ENCODE assay signal across 13 cellular contexts in the genomic region with DNA sequence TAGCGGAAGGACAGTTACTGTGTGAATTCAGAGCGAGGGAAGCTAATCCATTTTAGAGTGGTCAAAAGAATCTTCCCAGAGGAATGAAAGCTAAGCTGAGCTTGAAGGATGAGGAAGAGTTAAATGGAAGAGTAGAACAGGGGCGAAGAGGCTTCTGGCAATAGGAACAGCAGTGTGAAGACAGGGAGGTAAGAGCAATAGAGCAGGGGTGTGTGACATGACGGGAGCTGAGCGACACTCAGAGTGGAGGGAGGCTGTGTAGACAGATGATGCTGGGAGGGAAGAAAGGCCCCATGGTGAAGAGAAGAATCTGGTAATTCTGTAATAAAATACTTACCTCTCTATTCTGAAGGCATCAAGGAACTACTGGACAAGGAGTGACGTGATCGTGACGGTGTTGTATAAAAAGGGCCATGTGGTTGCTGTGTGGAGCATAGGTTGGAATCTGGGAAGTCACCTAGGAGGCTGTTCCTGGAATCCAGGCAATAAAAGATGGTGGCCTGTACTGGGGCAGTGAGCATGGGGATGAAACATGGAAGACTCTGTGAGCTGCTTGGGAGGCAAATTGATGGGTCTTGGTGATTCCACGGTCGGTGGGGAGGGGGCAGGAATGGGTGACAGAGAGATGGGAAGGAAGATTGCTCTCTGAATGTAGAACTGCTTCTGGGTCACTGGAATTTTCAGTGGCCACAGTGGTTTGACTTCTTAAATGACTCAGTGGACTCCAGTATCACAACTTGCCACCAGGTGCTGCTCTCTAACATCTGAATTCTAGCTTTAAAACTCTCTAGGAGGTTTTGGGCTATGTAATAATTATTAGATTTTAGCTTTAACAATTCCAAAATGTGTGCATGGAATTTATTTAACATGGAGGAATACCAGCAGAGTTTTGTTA.
DNase-seq lines count a peak whose midpoint lies in the region; ATAC-seq and TF ChIP-seq lines count a peak whose summit lies in the region.
"Had no signal": no experiment of that assay in that cellular context is flagged by ENCODE, and none has a peak within 500 bp of the region (broad histone marks: within the 10 kb centered on the region; RNA-seq: fewer than 3 reads in every experiment).

No MANE protein-coding gene starts in this region.

- no peak overlapping the region for H4K5ac ChIP-seq in mesendoderm (ENCODE audit: low read length)

- no peak overlapping the region for H3K4ac ChIP-seq in mesendoderm (ENCODE audit: low read depth, low read length)

- peak; percentile 28 for DNase-seq in ELR (ENCODE audit: low read depth)
- peak; percentile 63 for DNase-seq in M059J (ENCODE audit: low read depth)
- DNase-seq in dermis blood vessel endothelial cell: peak; percentile 58
- DNase-seq in mesendoderm: peak; percentile 24
- DNase-seq in NCI-H526 treated with DMSO at 0.1 percent for 48 hours (lab: John Stamatoyannopoulos, UW): no peak
- no peak for DNase-seq in HEK293T (ENCODE audit: extremely low spot score)
- DNase-seq in NCI-H345 treated with DMSO at 0.1 percent for 48 hours (lab: John Stamatoyannopoulos, UW; ENCODE audit: unreplicated experiment): no peak
- DNase-seq in left colon: no peak
- DNase-seq: DND-41; HCEC 1CT; NCI-H187; stimulated activated naive CD8-positive, alpha-beta T cell treated with anti-CD3 and anti-CD28 coated beads, Interleukin-15, amount 100 ng/mL, for 72 hours had no signal

- no peak overlapping the region for H2AK5ac ChIP-seq in mesendoderm (ENCODE audit: low read length)

- intact Hi-C loops in left colon (cut with DNase I, micrococcal nuclease): no loop called here

- H3K27me3 ChIP-seq in mesendoderm (ENCODE audit: insufficient read depth, low read length, poor library complexity): no peaks in the 10 kb centered on the region
- H3K27me3 ChIP-seq: SJSA1 had no signal

- H3K4me1 ChIP-seq in mesendoderm (ENCODE audit: control insufficient read depth, low read depth, low read length): no peaks in the 10 kb centered on the region
- H3K4me1 ChIP-seq: SJSA1 had no signal

- H3K9ac ChIP-seq in mesendoderm (ENCODE audit: low read length): no peak overlapping the region

- ATAC-seq in left colon: no peak
- ATAC-seq: stimulated activated naive CD8-positive, alpha-beta T cell treated with anti-CD3 and anti-CD28 coated beads, Interleukin-15, amount 100 ng/mL, for 72 hours had no signal

- CTCF ChIA-PET in HEK293T (lab: Yijun Ruan, JAX): interaction anchor here (0.6 kb wide), 1 partner anchor 985 kb away, joined by 4 read pairs; no protein-coding TSS in a partner anchor

- no peak overlapping the region for H3K4me3 ChIP-seq in mesendoderm (ENCODE audit: low read length)
- H3K4me3 ChIP-seq: SJSA1 had no signal

- no peak overlapping the region for H3K27ac ChIP-seq in mesendoderm (ENCODE audit: low read depth, low read length)
- H3K27ac ChIP-seq: SJSA1 had no signal

- no peak overlapping the region for H3K23ac ChIP-seq in mesendoderm (ENCODE audit: low read length)

- H3K79me1 ChIP-seq in mesendoderm (ENCODE audit: low read length): no peaks in the 10 kb centered on the region

- H3K79me2 ChIP-seq in mesendoderm (ENCODE audit: control insufficient read depth, insufficient read depth, low read length): no peaks in the 10 kb centered on the region

- H3K18ac ChIP-seq in mesendoderm (ENCODE audit: low read length): no peak overlapping the region

- H2BK15ac ChIP-seq in mesendoderm (replicated peaks; ENCODE audit: low read depth): no peak overlapping the region

- H2BK5ac ChIP-seq in mesendoderm (ENCODE audit: low read length): no peak overlapping the region

- no peak overlapping the region for H2BK120ac ChIP-seq in mesendoderm (ENCODE audit: low read depth, low read length)

- POLR2A ChIA-PET in HEK293T (lab: Yijun Ruan, JAX): no interaction called here

- H4K8ac ChIP-seq in mesendoderm (ENCODE audit: low read depth, low read length): no peak overlapping the region

- H3K36me3 ChIP-seq in mesendoderm (ENCODE audit: control insufficient read depth, insufficient read depth, low read length): no peaks in the 10 kb centered on the region
- H3K36me3 ChIP-seq: SJSA1 had no signal

- WGBS in mesendoderm (ENCODE audit: extremely low coverage, insufficient coverage, low lambda C conversion rate): no CpG with 5 or more reads among the region's 10 CpGs

- no peak overlapping the region for H3K56ac ChIP-seq in mesendoderm (ENCODE audit: low read length)

- no peak overlapping the region for H3K4me2 ChIP-seq in mesendoderm (ENCODE audit: low read length)

TF ChIP-seq in HEK293T, 16 proteins besides CTCF, POLR2A, EP300 and RAD21:
- TF ChIP-seq SUZ12 (IDR thresholded peaks at IDR 0.05) (no peak), NFRKB (IDR thresholded peaks at IDR 0.05) (no peak), SP1 (IDR thresholded peaks at IDR 0.05) (no peak), LEF1 (IDR thresholded peaks at IDR 0.05; ENCODE audit: borderline replicate concordance) (no peak), ELF4 (IDR thresholded peaks at IDR 0.05) (no peak), ZNF384 (IDR thresholded peaks at IDR 0.05) (no peak), FOXA1 (IDR thresholded peaks at IDR 0.05) (no peak), HDGF (IDR thresholded peaks at IDR 0.05; ENCODE audit: borderline replicate concordance) (no peak), TARDBP (IDR thresholded peaks at IDR 0.05) (no peak), BHLHE40 (IDR thresholded peaks at IDR 0.05; ENCODE audit: borderline replicate concordance) (no peak)
- TF ChIP-seq, protein P1, sequence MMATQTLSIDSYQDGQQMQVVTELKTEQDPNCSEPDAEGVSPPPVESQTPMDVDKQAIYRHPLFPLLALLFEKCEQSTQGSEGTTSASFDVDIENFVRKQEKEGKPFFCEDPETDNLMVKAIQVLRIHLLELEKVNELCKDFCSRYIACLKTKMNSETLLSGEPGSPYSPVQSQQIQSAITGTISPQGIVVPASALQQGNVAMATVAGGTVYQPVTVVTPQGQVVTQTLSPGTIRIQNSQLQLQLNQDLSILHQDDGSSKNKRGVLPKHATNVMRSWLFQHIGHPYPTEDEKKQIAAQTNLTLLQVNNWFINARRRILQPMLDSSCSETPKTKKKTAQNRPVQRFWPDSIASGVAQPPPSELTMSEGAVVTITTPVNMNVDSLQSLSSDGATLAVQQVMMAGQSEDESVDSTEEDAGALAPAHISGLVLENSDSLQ (IDR thresholded peaks at IDR 0.05): no peak

Comparison
In these comparisons a context has a peak if more than half of its experiments do, and no peak if none do; other contexts are left out.
1. DNase-seq: peak in ELR (single experiment), M059J (single experiment), dermis blood vessel endothelial cell (single experiment) and mesendoderm (single experiment); none in NCI-H526 treated with DMSO at 0.1 percent for 48 hours (single experiment), HEK293T (single experiment), NCI-H345 treated with DMSO at 0.1 percent for 48 hours (single experiment) and left colon (0 of 2).